11 cellular contexts compared by ENCODE assay signal in genomic region chr7:150382123-150382843, GRCh38. TPM values are rescaled to one million over a fixed set of nuclear protein-coding genes. Genes with fewer than 3 reads are reported as not detected.
DNase-seq lines count a peak whose midpoint lies in the region; ATAC-seq and TF ChIP-seq lines count a peak whose summit lies in the region.
"Had no signal": no experiment of that assay in that cellular context is flagged by ENCODE, and none has a peak within 500 bp of the region (broad histone marks: within the 10 kb centered on the region; RNA-seq: fewer than 3 reads in every experiment).

No MANE protein-coding gene starts in this region.

- ATAC-seq in left colon (no peak), HG03432 (IDR thresholded peaks at IDR 0.05; ENCODE audit: unreplicated experiment) (no peak), HG02970 (IDR thresholded peaks at IDR 0.05; ENCODE audit: low FRiP score, unreplicated experiment) (no peak)

- no peak for TF ChIP-seq CTCF in transverse colon (IDR thresholded peaks at IDR 0.05)
- no peak for TF ChIP-seq CTCF in vagina (IDR thresholded peaks at IDR 0.05)

- DNase-seq in activated effector memory CD4-positive, alpha-beta T cell treated with anti-CD3 and anti-CD28 coated beads, Interleukin-2, amount 50 U/mL, for 16 hours = peak; percentile 57
- DNase-seq in activated effector memory CD4-positive, alpha-beta T cell treated with Interleukin-2 at 50 U/mL for 16 hours = no peak
- DNase-seq in SW480 (ENCODE audit: low spot score) (peak; percentile 42), left colon (peak; percentile 68 to 69), transverse colon (peak; percentile 63), vagina (ENCODE audit: extremely low spot score in 2 of 2) (no peak)
- DNase-seq: OCI-M1, spleen had no signal

- in situ Hi-C loops in transverse colon (cut with MboI; ENCODE audit: low pct_ligation_motif_present in 1 of 4, low pct_unique_long_range_greater_than_20kb in 1 of 4, low sequenced_read_pairs in 3 of 4) = no loop called here

- no peak overlapping the region for H3K4me3 ChIP-seq in transverse colon
- no peak overlapping the region for H3K4me3 ChIP-seq in vagina
- H3K4me3 ChIP-seq: spleen had no signal

- no peaks in the 10 kb centered on the region for H3K27me3 ChIP-seq in transverse colon
- no peaks in the 10 kb centered on the region for H3K27me3 ChIP-seq in vagina
- H3K27me3 ChIP-seq: spleen had no signal

- H3K4me1 ChIP-seq in transverse colon = peaks cover 30 to 85% (median 72%) of the 10 kb centered on the region in 4 donors
- peaks cover 37% of the 10 kb centered on the region for H3K4me1 ChIP-seq in vagina

- H3K36me3 ChIP-seq in transverse colon (no peaks in the 10 kb centered on the region), vagina (no peaks in the 10 kb centered on the region)

- intact Hi-C loops in left colon (cut with DNase I, micrococcal nuclease) = no loop called here
- intact Hi-C loops in transverse colon (cut with DNase I; ENCODE audit: low total_unique reads) = no loop called here
- intact Hi-C loops in vagina (cut with DNase I) = no loop called here

- WGBS in transverse colon (ENCODE audit: low coverage in 1 of 2), 2 donors = 52% methylated on average over 20 of the region's 20 CpGs; no CpG with 5 or more reads in 1 of the 2 donors

- no peaks in the 10 kb centered on the region for H3K9me3 ChIP-seq in transverse colon
- no peaks in the 10 kb centered on the region for H3K9me3 ChIP-seq in vagina
- H3K9me3 ChIP-seq: spleen had no signal

- H3K27ac ChIP-seq in transverse colon = peak overlapping the region; percentile 63 to 99 (median 86)
- no peak overlapping the region for H3K27ac ChIP-seq in vagina

- no peak for TF ChIP-seq EP300 in transverse colon (IDR thresholded peaks at IDR 0.05; ENCODE audit: low read depth)

- TF ChIP-seq POLR2A in transverse colon (IDR thresholded peaks at IDR 0.05) = peak; percentile 11
- TF ChIP-seq POLR2A in vagina (IDR thresholded peaks at IDR 0.05) = no peak

RNA-seq across cellular contexts. Expression of gene ZNF775, which starts 3.2 kb away (rescaled TPM):
- 1 to 10 TPM; 7.1 to 8.7 TPM for total RNA-seq in left colon
- 10 to 100 TPM in 3 of 4 donors, 1 to 10 TPM in 1; 8.9 to 75.2 (median 15.2) TPM for total RNA-seq in transverse colon
- total RNA-seq in vagina = 4.4 TPM

RNA-seq across cellular contexts. Expression of gene REPIN1, which starts 13.7 kb away (rescaled TPM):
- total RNA-seq in left colon (100 to 1,000 TPM; 168 to 209 TPM), transverse colon (100 to 1,000 TPM; 182 to 414 (median 247) TPM), vagina (49.4 TPM)

RNA-seq across cellular contexts. Expression of gene RARRES2, which starts 40.9 kb away (rescaled TPM):
- 100 to 1,000 TPM in 1 of 2 donors, 10 to 100 TPM in 1; 61.1 to 115 TPM for total RNA-seq in left colon
- 100 to 1,000 TPM in 2 of 4 donors, 10 to 100 TPM in 2; 84.2 to 124 (median 102) TPM for total RNA-seq in transverse colon
- total RNA-seq in vagina = 305 TPM
- total RNA-seq: T-helper 2 cell treated with Interferon-gamma antibody and Interleukin-4, amounts not matched to agents 100 ng/mL and 5 ng/mL, for 36 hours had no signal

RNA-seq across cellular contexts. Expression of gene ACTR3C, which starts 58.9 kb away (rescaled TPM):
- total RNA-seq in left colon (10 to 100 TPM; 20.2 to 38.0 TPM), transverse colon (10 to 100 TPM; 19.9 to 71.1 (median 42.7) TPM), vagina (24.1 TPM)

RNA-seq across cellular contexts. Expression of gene LRRC61, which starts 59.1 kb away (rescaled TPM):
- total RNA-seq in left colon = 10 to 100 TPM; 10.1 to 12.2 TPM
- total RNA-seq in transverse colon = 10 to 100 TPM in 3 of 4 donors, 1 to 10 TPM in 1; 1.4 to 55.4 (median 17.2) TPM
- 14.0 TPM for total RNA-seq in vagina

Comparison
In these comparisons a context has a peak if more than half of its experiments do, and no peak if none do; other contexts are left out.
1. DNase-seq: peak in activated effector memory CD4-positive, alpha-beta T cell treated with anti-CD3 and anti-CD28 coated beads, Interleukin-2, amount 50 U/mL, for 16 hours (single experiment), SW480 (single experiment), left colon (2 of 2) and transverse colon (single experiment); none in activated effector memory CD4-positive, alpha-beta T cell treated with Interleukin-2 at 50 U/mL for 16 hours (single experiment) and vagina (0 of 2).